In genomic region chr3:24496529-24497482, GRCh38 we compare ENCODE assay signal across 8 cellular contexts. TPM values are rescaled to one million over a fixed set of nuclear protein-coding genes. Genes with fewer than 3 reads are reported as not detected.
A peak's percentile ranks its signal among the peaks of the same experiment; 100 is the strongest.
DNase-seq lines count a peak whose midpoint lies in the region; TF ChIP-seq lines count a peak whose summit lies in the region.

No MANE protein-coding gene starts in this region.

- TF ChIP-seq EP300 in stomach (IDR thresholded peaks at IDR 0.05) = no peak

- H3K36me3 ChIP-seq in adrenal gland (replicated peaks in 1 of 2) = no peaks in the 10 kb centered on the region
- no peaks in the 10 kb centered on the region for H3K36me3 ChIP-seq in stomach

- no peak overlapping the region for H3K27ac ChIP-seq in adrenal gland
- peak overlapping the region; percentile 61 to 97 (median 95) for H3K27ac ChIP-seq in stomach

- peak; percentile 6 for DNase-seq in activated CD4-positive, alpha-beta T cell treated with anti-CD3 and anti-CD28 coated beads for 48 hours
- DNase-seq in activated CD4-positive, alpha-beta T cell treated with anti-CD3 and anti-CD28 coated beads, Interleukin-2, amount 50 U/mL, for 4 hours = no peak
- peak; percentile 46 to 81 (median 75) for DNase-seq in adrenal gland
- DNase-seq in hypothalamus (lab: John Stamatoyannopoulos, UW) = peak in 28 of 51 donors; percentile 1 to 59 (median 22)
- peak; percentile 82 for DNase-seq in stomach
- DNase-seq in GM10266 (ENCODE audit: extremely low spot score) = no peak
- DNase-seq in cerebellar nuclear complex (lab: John Stamatoyannopoulos, UW) = no peak
- no peak for DNase-seq in NCI-H226

- H3K4me3 ChIP-seq in adrenal gland (no peak overlapping the region), stomach (no peak overlapping the region)

- TF ChIP-seq POLR2A in adrenal gland (IDR thresholded peaks at IDR 0.05) (no peak), stomach (IDR thresholded peaks at IDR 0.05) (no peak)

- intact Hi-C loops in adrenal gland (cut with DNase I) (loop anchor here in 1 of 2 donors (10.0 kb wide), 1 partner anchor 232 kb away; no protein-coding TSS in a partner anchor), stomach (cut with DNase I; ENCODE audit: low total_unique reads) (no loop called here)

- H3K4me1 ChIP-seq in adrenal gland (replicated peaks in 1 of 2) = peaks cover 5 to 20% of the 10 kb centered on the region in 2 donors
- peaks cover 5 to 39% (median 24%) of the 10 kb centered on the region in 4 donors for H3K4me1 ChIP-seq in stomach

- H3K27me3 ChIP-seq in adrenal gland (no peaks in the 10 kb centered on the region), stomach (peaks cover 0 to 23% (median 12%) of the 10 kb centered on the region in 3 donors)

- WGBS in adrenal gland, 4 donors = 63 to 74% (median 66%) methylated on average over 14 to 16 of the region's 16 CpGs
- 45 to 54% (median 47%) methylated on average over 16 of the region's 16 CpGs for WGBS in stomach, 5 donors

- H3K9me3 ChIP-seq in adrenal gland (replicated peaks in 1 of 3) (no peaks in the 10 kb centered on the region), stomach (no peaks in the 10 kb centered on the region)

- TF ChIP-seq CTCF in adrenal gland (IDR thresholded peaks at IDR 0.05) = peak; percentile 5 to 53 (median 26)
- peak in 4 of 7 experiments; percentile 32 to 55 (median 50) for TF ChIP-seq CTCF in stomach (IDR thresholded peaks at IDR 0.05)
- TF ChIP-seq CTCF in GM10266 (IDR thresholded peaks at IDR 0.05; ENCODE audit: control insufficient read depth, insufficient read depth, low read depth, missing control alignments) = no peak

RNA-seq across cellular contexts. Expression of gene THRB, which starts 2.2 kb away (rescaled TPM):
- total RNA-seq in adrenal gland (10 to 100 TPM in 6 of 8 donors, 1 to 10 TPM in 2; 9.4 to 30.7 (median 19.0) TPM), stomach (10 to 100 TPM in 4 of 5 donors, 1 to 10 TPM in 1; 6.1 to 47.3 (median 25.0) TPM)
- polyA plus RNA-seq in adrenal gland (1 to 10 TPM; 3.0 to 8.9 (median 4.8) TPM), stomach (1 to 10 TPM; 3.6 to 7.1 (median 5.7) TPM)

Comparison
In these comparisons a context has a peak if more than half of its experiments do, and no peak if none do; other contexts are left out.
1. DNase-seq: peak in activated CD4-positive, alpha-beta T cell treated with anti-CD3 and anti-CD28 coated beads for 48 hours (single experiment), adrenal gland (7 of 7), hypothalamus (28 of 51) and stomach (single experiment); none in activated CD4-positive, alpha-beta T cell treated with anti-CD3 and anti-CD28 coated beads, Interleukin-2, amount 50 U/mL, for 4 hours (0 of 2), GM10266 (single experiment), cerebellar nuclear complex (0 of 2) and NCI-H226 (single experiment).
2. H3K27ac ChIP-seq: peak in stomach (5 of 5); none in adrenal gland (0 of 5).